ENCODE assay signal across 9 cellular contexts in the genomic region with DNA sequence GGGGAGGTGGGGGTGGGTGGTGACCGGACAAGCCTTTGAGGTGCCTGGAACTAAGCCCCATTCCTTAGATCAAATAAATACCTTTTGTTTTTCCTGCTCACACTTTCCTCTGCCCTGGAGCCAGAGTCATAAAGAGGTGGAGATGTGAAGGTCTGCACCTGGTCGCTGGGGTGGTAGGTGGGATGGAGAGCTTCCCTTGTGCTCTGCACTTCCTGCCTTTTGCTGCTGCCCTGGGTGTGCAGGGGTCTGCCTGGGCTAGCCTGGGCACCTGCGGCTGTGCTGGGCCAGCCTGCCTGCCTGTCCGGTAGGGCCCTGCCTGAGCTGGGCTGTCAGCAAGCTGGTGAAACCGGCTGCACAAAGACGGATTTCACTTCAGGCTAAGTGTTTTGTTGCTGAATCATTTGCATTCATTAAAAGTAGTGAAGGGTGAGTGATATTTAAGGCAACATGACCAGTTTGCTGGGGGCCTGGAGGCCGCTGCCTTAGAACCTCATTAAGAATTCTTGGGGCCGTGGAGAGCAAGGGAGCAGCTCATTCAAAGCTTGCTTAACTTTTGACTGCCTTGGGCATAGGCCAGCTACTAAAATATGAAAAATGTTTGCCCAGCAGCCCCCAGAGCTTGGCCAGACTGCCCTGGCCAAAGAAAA. TPM values are rescaled to one million over a fixed set of nuclear protein-coding genes. Genes with fewer than 3 reads are reported as not detected.
A peak's percentile ranks its signal among the peaks of the same experiment; 100 is the strongest.
DNase-seq lines count a peak whose midpoint lies in the region; ATAC-seq and TF ChIP-seq lines count a peak whose summit lies in the region.
"Had no signal": no experiment of that assay in that cellular context is flagged by ENCODE, and none has a peak within 500 bp of the region (broad histone marks: within the 10 kb centered on the region; RNA-seq: fewer than 3 reads in every experiment).

No MANE protein-coding gene starts in this region.

- no peak overlapping the region for H3K4me3 Mint-ChIP-seq in T-helper 2 cell treated with Interferon-gamma antibody and Interleukin-4, amounts not matched to agents 5 μg/mL and 100 μg/mL, for 36 hours

- no peak overlapping the region for H4K5ac ChIP-seq in mesendoderm (ENCODE audit: low read length)

- no CpG with 5 or more reads among the region's 8 CpGs for WGBS in mesendoderm (ENCODE audit: extremely low coverage, insufficient coverage, low lambda C conversion rate)

- no peak overlapping the region for H3K23ac ChIP-seq in mesendoderm (ENCODE audit: low read length)

- H3K9me3 ChIP-seq in HUES6 (ENCODE audit: control insufficient read depth, insufficient read depth, low read depth, low read length): no peaks in the 10 kb centered on the region

- H2BK5ac ChIP-seq in mesendoderm (ENCODE audit: low read length): no peak overlapping the region

- DNase-seq in AG08396 (ENCODE audit: low spot score) (peak; percentile 61), choroid plexus epithelial cell (ENCODE audit: low read depth) (peak; percentile 83), mesendoderm (peak; percentile 79), NOMO-1 (lab: John Stamatoyannopoulos, UW; ENCODE audit: unreplicated experiment in 2 of 2) (no peak)
- no peak for DNase-seq in T-helper 2 cell treated with Interferon-gamma antibody and Interleukin-4, amounts not matched to agents 5 μg/mL and 100 μg/mL, for 36 hours (ENCODE audit: low spot score)
- DNase-seq in stimulated activated naive CD8-positive, alpha-beta T cell treated with anti-CD3 and anti-CD28 coated beads, Interleukin-15, Interleukin-2, amounts not matched to agents 100 U/mL and 50 U/mL, for 24 hours: no peak
- DNase-seq: NCI-H187 had no signal

- H3K4ac ChIP-seq in mesendoderm (ENCODE audit: low read depth, low read length): peak overlapping the region; percentile 38

- H3K27me3 ChIP-seq in HUES6 (ENCODE audit: control insufficient read depth, insufficient read depth, low read length) (no peaks in the 10 kb centered on the region), mesendoderm (ENCODE audit: insufficient read depth, low read length, poor library complexity) (no peaks in the 10 kb centered on the region)

- H3K27me3 Mint-ChIP-seq in T-helper 2 cell treated with Interferon-gamma antibody and Interleukin-4, amounts not matched to agents 5 μg/mL and 100 μg/mL, for 36 hours (ENCODE audit: low read depth): peaks cover 16% of the 10 kb centered on the region

- H2BK120ac ChIP-seq in mesendoderm (ENCODE audit: low read depth, low read length): peak overlapping the region; percentile 56

- ATAC-seq in stimulated activated naive CD8-positive, alpha-beta T cell treated with anti-CD3 and anti-CD28 coated beads, Interleukin-15, Interleukin-2, amounts not matched to agents 100 U/mL and 50 U/mL, for 24 hours: no peak
- ATAC-seq in HG03432 (IDR thresholded peaks at IDR 0.05; ENCODE audit: unreplicated experiment): no peak

- H3K4me2 ChIP-seq in mesendoderm (ENCODE audit: low read length): no peak overlapping the region

- H3K4me1 Mint-ChIP-seq in T-helper 2 cell treated with Interferon-gamma antibody and Interleukin-4, amounts not matched to agents 5 μg/mL and 100 μg/mL, for 36 hours (ENCODE audit: low read depth): peaks cover 18% of the 10 kb centered on the region

- H3K27ac ChIP-seq in HUES6 (ENCODE audit: low read depth, low read length) (peak overlapping the region; percentile 57; the same call in 1 of the 2 replicates), mesendoderm (ENCODE audit: low read depth, low read length) (peak overlapping the region; percentile 34)

- peak overlapping the region; percentile 29 for H3K56ac ChIP-seq in mesendoderm (ENCODE audit: low read length)

- peaks cover 55% of the 10 kb centered on the region for H3K79me2 ChIP-seq in mesendoderm (ENCODE audit: control insufficient read depth, insufficient read depth, low read length)

- H3K9ac ChIP-seq in HUES6 (ENCODE audit: low read length): peak overlapping the region; percentile 50
- H3K9ac ChIP-seq in mesendoderm (ENCODE audit: low read length): no peak overlapping the region

- no peaks in the 10 kb centered on the region for H3K9me3 Mint-ChIP-seq in T-helper 2 cell treated with Interferon-gamma antibody and Interleukin-4, amounts not matched to agents 5 μg/mL and 100 μg/mL, for 36 hours

- peaks cover 11% of the 10 kb centered on the region for H3K79me1 ChIP-seq in mesendoderm (ENCODE audit: low read length)

- no peak overlapping the region for H3K4me3 ChIP-seq in HUES6 (ENCODE audit: low read depth, low read length)
- no peak overlapping the region for H3K4me3 ChIP-seq in choroid plexus epithelial cell (ENCODE audit: low read depth, low read length)
- H3K4me3 ChIP-seq in mesendoderm (ENCODE audit: low read length): no peak overlapping the region

- H3K18ac ChIP-seq in mesendoderm (ENCODE audit: low read length): peak overlapping the region; percentile 56

- H2AK5ac ChIP-seq in mesendoderm (ENCODE audit: low read length): no peak overlapping the region

- H3K36me3 ChIP-seq in HUES6 (ENCODE audit: control insufficient read depth, insufficient read depth, low read length) (no peaks in the 10 kb centered on the region), mesendoderm (ENCODE audit: control insufficient read depth, insufficient read depth, low read length) (no peaks in the 10 kb centered on the region)

- TF ChIP-seq CTCF in choroid plexus epithelial cell (conservative IDR thresholded peaks at IDR 0.05; ENCODE audit: low read depth, low read length): no peak

- H3K4me1 ChIP-seq in HUES6 (ENCODE audit: control insufficient read depth, insufficient read depth, low read length): peaks cover 50% of the 10 kb centered on the region
- peaks cover 28% of the 10 kb centered on the region for H3K4me1 ChIP-seq in mesendoderm (ENCODE audit: control insufficient read depth, low read depth, low read length)

- no peak overlapping the region for H2BK15ac ChIP-seq in mesendoderm (replicated peaks; ENCODE audit: low read depth)

- no peaks in the 10 kb centered on the region for H3K36me3 Mint-ChIP-seq in T-helper 2 cell treated with Interferon-gamma antibody and Interleukin-4, amounts not matched to agents 5 μg/mL and 100 μg/mL, for 36 hours (ENCODE audit: low read depth)

- no peak overlapping the region for H4K8ac ChIP-seq in mesendoderm (ENCODE audit: low read depth, low read length)

- no peak overlapping the region for H3K27ac Mint-ChIP-seq in T-helper 2 cell treated with Interferon-gamma antibody and Interleukin-4, amounts not matched to agents 5 μg/mL and 100 μg/mL, for 36 hours

RNA-seq across cellular contexts. Expression of gene PTK7, which starts 20.5 kb away (rescaled TPM):
- polyA plus RNA-seq in mesendoderm (2013, experiment 1 of 2): 62.6 TPM
- 63.6 TPM for polyA plus RNA-seq in mesendoderm (2013, experiment 2 of 2)

RNA-seq across cellular contexts. Expression of gene KLC4, which starts 37.1 kb away (rescaled TPM):
- polyA plus RNA-seq in mesendoderm (2013, experiment 1 of 2): 11.9 TPM
- polyA plus RNA-seq in mesendoderm (2013, experiment 2 of 2): 12.4 TPM

RNA-seq across cellular contexts. Expression of gene MRPL2, which starts 37.3 kb away (rescaled TPM):
- 59.0 TPM for polyA plus RNA-seq in mesendoderm (2013, experiment 1 of 2)
- polyA plus RNA-seq in mesendoderm (2013, experiment 2 of 2): 62.6 TPM

RNA-seq across cellular contexts. Expression of gene CUL7, which starts 42.9 kb away (rescaled TPM):
- 5.4 TPM for polyA plus RNA-seq in mesendoderm (2013, experiment 1 of 2)
- 5.2 TPM for polyA plus RNA-seq in mesendoderm (2013, experiment 2 of 2)

Comparison
In these comparisons a context has a peak if more than half of its experiments do, and no peak if none do; other contexts are left out.
1. DNase-seq: peak in AG08396 (single experiment), choroid plexus epithelial cell (single experiment) and mesendoderm (single experiment); none in T-helper 2 cell treated with Interferon-gamma antibody and Interleukin-4, amounts not matched to agents 5 μg/mL and 100 μg/mL, for 36 hours (single experiment), stimulated activated naive CD8-positive, alpha-beta T cell treated with anti-CD3 and anti-CD28 coated beads, Interleukin-15, Interleukin-2, amounts not matched to agents 100 U/mL and 50 U/mL, for 24 hours (single experiment) and NOMO-1 (0 of 2).